In genomic region chr14:102138535-102138934, GRCh38 we compare ENCODE assay signal across 8 cellular contexts. TPM values are rescaled to one million over a fixed set of nuclear protein-coding genes. Genes with fewer than 3 reads are reported as not detected.
DNase-seq lines count a peak whose midpoint lies in the region; ATAC-seq and TF ChIP-seq lines count a peak whose summit lies in the region.

No MANE protein-coding gene starts in this region.

- no peaks in the 10 kb centered on the region for H4K20me1 ChIP-seq in mammary epithelial cell (ENCODE audit: insufficient read depth, low read length)

- H3K27me3 ChIP-seq in AG04450 (ENCODE audit: control insufficient read depth, insufficient read depth, low read length): no peaks in the 10 kb centered on the region
- no peaks in the 10 kb centered on the region for H3K27me3 ChIP-seq in mammary epithelial cell (ENCODE audit: insufficient read depth, low read length)
- H3K27me3 ChIP-seq in muscle layer of duodenum (ENCODE audit: low read depth, low read length): no peaks in the 10 kb centered on the region

- in situ Hi-C loops in mammary epithelial cell (cut with MboI; ENCODE audit: low sequenced_read_pairs in 2 of 2): no loop called here

- DNase-seq in AG04450 (ENCODE audit: low read depth, low spot score): no peak
- peak; percentile 2 for DNase-seq in HT-29 (ENCODE audit: low spot score)
- DNase-seq in mammary epithelial cell: no peak
- DNase-seq in NCI-H1436 treated with DMSO at 0.1 percent for 48 hours (lab: John Stamatoyannopoulos, UW): no peak
- DNase-seq in left lobe of liver (ENCODE audit: low spot score): no peak
- no peak for DNase-seq in COLO668 (lab: John Stamatoyannopoulos, UW; ENCODE audit: unreplicated experiment)

- H3K4me1 ChIP-seq in mammary epithelial cell (ENCODE audit: insufficient read depth, low read length): peaks cover 6% of the 10 kb centered on the region
- H3K4me1 ChIP-seq in muscle layer of duodenum (ENCODE audit: control insufficient read depth in 1 of 2, insufficient read depth in 2 of 2, low read length in 2 of 2): peaks cover 5 to 12% of the 10 kb centered on the region in 2 donors

- intact Hi-C loops in mammary epithelial cell (cut with micrococcal nuclease): loop anchor here (2.0 kb wide), 2 partner anchors 176 to 178 kb away; no protein-coding TSS in a partner anchor

- ATAC-seq in activated CD4-positive, CD25-positive, alpha-beta regulatory T cell treated with anti-CD3 and anti-CD28 coated beads, Interleukin-2, amount 50 U/mL, for 24 hours: no peak
- ATAC-seq in left lobe of liver: no peak

- no peaks in the 10 kb centered on the region for H3K36me3 ChIP-seq in mammary epithelial cell (ENCODE audit: insufficient read depth, low read length)
- peaks cover 0 to 5% of the 10 kb centered on the region in 2 donors for H3K36me3 ChIP-seq in muscle layer of duodenum (ENCODE audit: control insufficient read depth in 1 of 2, insufficient read depth in 2 of 2, low read length in 2 of 2)

- H3K4me3 ChIP-seq in AG04450 (ENCODE audit: low read depth, low read length) (peak overlapping the region; percentile 95), mammary epithelial cell (replicated peaks in 1 of 3; ENCODE audit: insufficient read depth in 1 of 3, low read depth in 2 of 3, low read length in 3 of 3) (peak overlapping the region; percentile 83 to 89 (median 88)), muscle layer of duodenum (ENCODE audit: low read depth in 1 of 2, low read length in 2 of 2) (peak overlapping the region; percentile 85 to 91)

- dilution Hi-C loops in mammary epithelial cell (cut with HindIII; ENCODE audit: low sequenced_read_pairs): no loop called here

- peak overlapping the region; percentile 69 for H3K9ac ChIP-seq in mammary epithelial cell (ENCODE audit: insufficient read depth, low read length)

- H3K4me2 ChIP-seq in mammary epithelial cell (ENCODE audit: insufficient read depth, low read depth, low read length): peak overlapping the region; percentile 84

- H3K27ac ChIP-seq in AG04450 (ENCODE audit: low read depth, low read length): no peak overlapping the region
- H3K27ac ChIP-seq in mammary epithelial cell (ENCODE audit: insufficient read depth, low read depth, low read length): peak overlapping the region; percentile 52
- H3K27ac ChIP-seq in muscle layer of duodenum (ENCODE audit: low read length): no peak overlapping the region

- H2AFZ ChIP-seq in mammary epithelial cell (ENCODE audit: low read depth, low read length): peak overlapping the region; percentile 97

- H3K9me3 ChIP-seq in AG04450 (ENCODE audit: control insufficient read depth, insufficient read depth, low read length): no peaks in the 10 kb centered on the region; the same call in 1 of the 2 replicates
- no peaks in the 10 kb centered on the region for H3K9me3 ChIP-seq in mammary epithelial cell (replicated peaks; ENCODE audit: insufficient read depth, low read length)
- no peaks in the 10 kb centered on the region for H3K9me3 ChIP-seq in muscle layer of duodenum (ENCODE audit: control insufficient read depth in 1 of 2, low read length in 2 of 2)

- POLR2A ChIA-PET in AG04450 (lab: Yijun Ruan, JAX): interaction anchor here (0.5 kb wide), 1 partner anchor 646 kb away, joined by 9 read pairs; no protein-coding TSS in a partner anchor

- TSS peak; percentile 48 for BruUV-seq in mammary epithelial cell (replicated peaks; lab: Mats Ljungman, UMichigan)

- WGBS in mammary epithelial cell (ENCODE audit: low coverage, missing lambda C conversion rate): 6% methylated on average over 3 of the region's 3 CpGs

- TF ChIP-seq CTCF in AG04450 (IDR thresholded peaks at IDR 0.05; ENCODE audit: low read depth, low read length): no peak
- no peak for TF ChIP-seq CTCF in mammary epithelial cell (conservative IDR thresholded peaks at IDR 0.05 in 1 of 2, IDR thresholded peaks at IDR 0.05 in 1 of 2; ENCODE audit: extremely low read depth in 1 of 2, insufficient read depth in 1 of 2, low read depth in 1 of 2, low read length in 2 of 2)

- CTCF ChIA-PET in AG04450 (lab: Charles Lee): interaction anchor here (0.8 to 1.2 kb wide), 2 partner anchors 176 to 183 kb away, joined by 3 read pairs; no protein-coding TSS in a partner anchor
- CTCF ChIA-PET in mammary epithelial cell (lab: Charles Lee; ENCODE audit: low non-redundant PET): interaction anchor here (0.7 kb wide), 1 partner anchor 49 kb away, joined by 6 read pairs; no protein-coding TSS in a partner anchor

- H3K79me2 ChIP-seq in mammary epithelial cell (ENCODE audit: insufficient read depth, low read length): peaks cover 58% of the 10 kb centered on the region

RNA-seq across cellular contexts. Expression of gene WDR20, which starts 1.2 kb away (rescaled TPM):
- polyA plus RNA-seq in AG04450 (2011; rRNA removed) (14.2 and 16.6 TPM in 2 replicates), mammary epithelial cell (18.0 TPM)
- 32.7 and 35.1 TPM in 2 replicates for polyA minus RNA-seq in AG04450 (2011; rRNA and poly(A)+ RNA removed)
- 7.3 and 9.8 TPM in 2 replicates for total RNA-seq in HT-29 (2014; rRNA removed; shearing (Covaris generic))
- total RNA-seq in mammary epithelial cell (10 to 100 TPM; 25.3 to 27.3 TPM), left lobe of liver (14.0 TPM)
- polyA minus RNA-seq in mammary epithelial cell: 1.9 TPM

RNA-seq across cellular contexts. Expression of gene HSP90AA1, which starts 51.7 kb away (rescaled TPM):
- polyA plus RNA-seq in AG04450 (2011; rRNA removed) (543 and 822 TPM in 2 replicates), mammary epithelial cell (739 TPM)
- 356 and 425 TPM in 2 replicates for polyA minus RNA-seq in AG04450 (2011; rRNA and poly(A)+ RNA removed)
- total RNA-seq in HT-29 (2014; rRNA removed; shearing (Covaris generic)): 90.5 and 100 TPM in 2 replicates
- total RNA-seq in mammary epithelial cell (100 to 1,000 TPM; 310 to 486 TPM), left lobe of liver (113 TPM)
- polyA minus RNA-seq in mammary epithelial cell: 315 TPM
